In the genomic region with DNA sequence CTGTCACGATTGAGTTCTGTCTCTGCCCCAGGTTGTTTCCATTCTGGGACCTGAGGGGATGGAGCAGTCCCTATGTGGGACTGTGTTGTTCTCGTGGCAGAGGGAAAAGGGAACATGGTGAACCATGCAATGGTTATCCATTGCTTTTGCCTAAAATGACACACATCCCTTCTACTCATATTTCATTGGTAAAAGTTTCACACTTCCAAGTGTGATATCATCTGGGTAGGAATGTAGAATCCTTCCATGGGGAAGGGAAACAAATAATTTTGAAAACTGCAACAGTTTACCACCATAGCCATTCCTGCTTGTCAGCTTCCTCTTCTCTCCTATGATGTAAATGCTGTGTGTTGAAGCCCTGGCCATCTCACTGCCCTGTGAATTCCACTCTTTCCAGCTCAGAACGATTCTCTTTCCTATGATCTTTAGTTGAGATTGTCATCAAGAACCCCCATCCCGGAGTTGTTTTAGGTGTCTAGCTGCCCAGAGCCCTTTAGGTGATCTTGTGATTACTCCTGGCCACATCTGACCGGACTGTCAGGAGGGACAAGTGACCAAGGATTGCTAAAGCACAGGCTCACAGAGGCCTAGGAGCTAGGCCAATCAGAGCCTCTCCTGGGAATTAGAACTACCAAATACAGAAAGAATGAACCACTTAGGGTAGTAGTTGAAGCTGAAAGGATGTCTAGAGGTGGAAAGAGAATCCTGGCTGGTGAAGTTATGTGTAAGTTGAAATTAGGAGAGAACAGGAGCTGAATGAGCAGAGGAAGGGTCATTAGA, we compare ENCODE assay signal across 1 cellular context.
TF ChIP-seq lines count a peak whose summit lies in the region.

No MANE protein-coding gene starts in this region.

TF ChIP-seq in H1, 55 proteins besides CTCF, POLR2A, EP300 and RAD21 (continued from another document):
- TF ChIP-seq PHF8 (conservative IDR thresholded peaks at IDR 0.05; ENCODE audit: low read depth, low read length) (no peak), SP4 (IDR thresholded peaks at IDR 0.05; ENCODE audit: low read length) (no peak), CHD1 (IDR thresholded peaks at IDR 0.05; ENCODE audit: low read depth, low read length) (no peak), RNF2 (IDR thresholded peaks at IDR 0.05; ENCODE audit: borderline replicate concordance, low read depth, low read length, missing control alignments, poor library complexity, severe bottlenecking) (no peak), CREB1 (IDR thresholded peaks at IDR 0.05) (no peak)
